ENCODE assay signal across 8 cellular contexts in the genomic region with DNA sequence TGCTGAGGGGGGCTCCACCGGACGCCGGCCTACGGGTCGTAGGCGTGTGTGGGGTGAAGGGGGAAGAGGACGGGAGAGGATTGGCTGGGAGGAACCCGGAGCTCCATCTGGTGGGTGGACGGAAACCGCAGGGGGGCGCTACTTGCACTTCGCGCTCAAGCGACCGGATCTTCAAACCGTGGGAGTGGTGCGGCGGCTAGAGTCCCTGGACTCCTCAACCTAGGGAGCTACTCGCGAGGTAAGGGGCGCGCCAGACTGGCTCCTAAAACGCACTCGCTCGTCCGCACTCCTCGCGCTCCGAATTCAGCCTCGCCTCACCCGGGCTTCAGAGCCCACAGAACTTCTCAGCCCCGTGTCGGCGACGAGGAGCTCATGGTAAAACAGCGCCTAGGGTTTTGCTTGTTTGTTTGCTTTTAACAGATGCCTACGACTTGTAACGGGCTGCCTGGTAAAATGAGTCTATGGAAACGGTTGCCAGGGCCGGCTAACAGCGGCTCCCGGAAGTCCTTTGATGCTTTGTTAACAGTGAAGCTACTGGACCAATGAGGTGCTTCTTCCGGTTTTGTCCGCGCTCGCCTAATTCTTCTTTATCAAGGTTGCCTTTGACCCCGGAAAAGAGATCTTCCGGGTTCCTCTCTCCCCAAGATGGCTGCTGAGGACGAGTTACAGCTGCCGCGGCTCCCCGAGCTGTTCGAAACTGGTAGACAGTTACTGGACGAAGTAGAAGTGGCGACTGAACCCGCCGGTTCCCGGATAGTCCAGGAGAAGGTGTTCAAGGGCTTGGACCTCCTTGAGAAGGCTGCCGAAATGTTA.
DNase-seq lines count a peak whose midpoint lies in the region; ATAC-seq, FAIRE-seq and TF ChIP-seq lines count a peak whose summit lies in the region.

A gene (plus strand): TSS at position 145 of the 813 bp plus-strand sequence. CDS start 501 bp downstream, at position 646.

- H3K27me3 ChIP-seq in BLaER1 = peaks cover 76% of the 10 kb centered on the region

- H3K4me3 ChIP-seq in BLaER1 (peak within 1 kb of the TSS; percentile 75), coronary artery (peak within 1 kb of the TSS; percentile 78)

- peaks cover 23% of the 10 kb centered on the region for H3K36me3 ChIP-seq in BLaER1

- peak; percentile 85 for ATAC-seq in HG03457 (IDR thresholded peaks at IDR 0.05; ENCODE audit: unreplicated experiment)

- H3K27ac ChIP-seq in BLaER1 = peak within 1 kb of the TSS; percentile 78
- peak within 1 kb of the TSS; percentile 56 to 85 for H3K27ac ChIP-seq in coronary artery

- DNase-seq in GM19239 (ENCODE audit: insufficient read length, low spot score) (peak; percentile 52), NCI-H524 (lab: John Stamatoyannopoulos, UW) (peak; percentile 93), coronary artery (ENCODE audit: low spot score) (peak; percentile 87), left kidney (ENCODE audit: low read depth, low spot score) (peak; percentile 95)
- peak; percentile 79 for DNase-seq in activated CD4-positive, alpha-beta T cell treated with anti-CD3 and anti-CD28 coated beads for 48 hours
- peak; percentile 71 to 72 for DNase-seq in stimulated activated CD4-positive, alpha-beta T cell treated with anti-CD3 and anti-CD28 coated beads, Interleukin-2, amount 100 ng/mL, for 24 hours

- peak; percentile 98 for FAIRE-seq in GM19239 (lab: Jason Lieb, UNC)

- peak within 1 kb of the TSS; percentile 80 for H3K9ac ChIP-seq in BLaER1

- H3K9me3 ChIP-seq in BLaER1 = no peaks in the 10 kb centered on the region

- peaks cover 29% of the 10 kb centered on the region; the same call in 1 of the 2 replicates for H4K20me1 ChIP-seq in BLaER1

- H3K4me1 ChIP-seq in BLaER1 = peaks cover 22% of the 10 kb centered on the region

- H3K4me2 ChIP-seq in BLaER1 = peak within 1 kb of the TSS; percentile 70

- TF ChIP-seq CTCF in coronary artery (IDR thresholded peaks at IDR 0.05) = no peak

Comparison
In these comparisons a context has a peak if more than half of its experiments do, and no peak if none do; other contexts are left out.
1. Peak in every context shown above with its lines: DNase-seq, ATAC-seq, H3K4me3 ChIP-seq and H3K27ac ChIP-seq.